9 cellular contexts compared by ENCODE assay signal in the genomic region with DNA sequence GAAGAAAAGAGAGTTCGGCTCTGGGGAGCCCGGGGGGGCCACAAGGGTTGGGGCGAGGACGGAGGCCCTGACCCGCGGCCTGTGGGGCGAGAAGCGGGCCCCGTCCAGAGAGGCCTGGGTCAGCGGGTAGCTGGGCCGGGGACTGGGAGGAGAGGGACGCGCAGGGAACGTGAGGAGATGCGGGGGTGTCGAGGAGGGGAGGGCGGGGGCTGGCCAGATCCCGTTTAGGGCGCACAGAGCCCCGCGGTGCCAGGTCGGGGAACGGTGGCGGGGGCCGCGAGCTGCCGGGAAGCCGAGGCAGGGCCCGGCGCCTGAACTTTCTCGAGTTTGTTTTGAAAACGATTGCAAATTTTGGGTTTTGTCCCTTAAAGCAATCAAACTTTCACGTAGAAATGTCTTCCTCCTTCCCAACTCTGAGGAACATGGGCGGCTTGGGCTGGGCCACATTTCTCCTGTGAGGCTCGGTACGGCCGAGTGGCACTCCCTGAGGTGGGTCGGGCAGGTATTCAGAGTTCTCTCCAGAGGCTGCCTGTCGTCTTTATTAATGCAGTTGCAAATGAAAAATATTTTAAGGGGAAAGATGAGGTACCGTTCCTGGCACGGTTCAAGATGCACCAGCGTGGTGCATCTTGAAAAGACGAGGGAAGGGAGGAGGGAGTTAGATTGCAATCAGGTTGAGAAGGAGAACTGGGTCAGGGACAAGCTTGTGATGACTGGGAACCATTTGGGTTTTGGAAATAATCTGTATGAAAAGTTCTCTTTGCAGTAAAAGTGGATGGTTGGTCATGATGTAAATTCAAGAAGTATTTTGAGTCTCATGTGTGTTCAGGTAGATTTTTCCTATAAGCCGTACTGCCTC. TPM values are rescaled to one million over a fixed set of nuclear protein-coding genes. Genes with fewer than 3 reads are reported as not detected.
A peak's percentile ranks its signal among the peaks of the same experiment; 100 is the strongest.
DNase-seq lines count a peak whose midpoint lies in the region; ATAC-seq, FAIRE-seq and TF ChIP-seq lines count a peak whose summit lies in the region.
"Had no signal": no experiment of that assay in that cellular context is flagged by ENCODE, and none has a peak within 500 bp of the region (broad histone marks: within the 10 kb centered on the region; RNA-seq: fewer than 3 reads in every experiment).

No MANE protein-coding gene starts in this region.

- intact Hi-C loops in left colon (cut with DNase I, micrococcal nuclease): no loop called here

- no peak for FAIRE-seq in bronchial epithelial cell (lab: Jason Lieb, UNC)
- FAIRE-seq: frontal cortex had no signal

- POLR2A ChIA-PET in RWPE1 (lab: Yijun Ruan, JAX; ENCODE audit: low non-redundant PET): interaction anchor here (0.9 kb wide), 1 partner anchor 8 kb away, joined by 4 read pairs; no protein-coding TSS in a partner anchor

- CTCF ChIA-PET in RWPE1 (lab: Yijun Ruan, JAX): interaction anchor here (0.6 kb wide), 1 partner anchor 27 kb away, joined by 3 read pairs; no protein-coding TSS in a partner anchor

- H3K4me3 ChIP-seq in bronchial epithelial cell (ENCODE audit: low read depth, low read length): peak overlapping the region; percentile 93

- TF ChIP-seq CTCF in 22Rv1 (IDR thresholded peaks at IDR 0.05) (no peak), RWPE1 (conservative IDR thresholded peaks at IDR 0.05; ENCODE audit: low read depth) (no peak), bronchial epithelial cell (IDR thresholded peaks at IDR 0.05; ENCODE audit: insufficient read depth, low read length, severe bottlenecking) (no peak)

- ATAC-seq in GM18498 (IDR thresholded peaks at IDR 0.05; ENCODE audit: unreplicated experiment): peak; percentile 13
- ATAC-seq in left colon: peak; percentile 70

- no peaks in the 10 kb centered on the region for H3K27me3 ChIP-seq in bronchial epithelial cell (ENCODE audit: control insufficient read depth, insufficient read depth, low read length)

- DNase-seq in RWPE1 (ENCODE audit: low spot score) (peak; percentile 57), bronchial epithelial cell (ENCODE audit: low read depth) (no peak), left colon (peak in 1 of 2 donors; percentile 46), globus pallidus (ENCODE audit: low spot score) (no peak), SHP77 treated with DMSO at 0.1 percent for 48 hours (lab: John Stamatoyannopoulos, UW) (no peak)
- DNase-seq in stimulated activated CD4-positive, alpha-beta T cell treated with anti-CD3 and anti-CD28 coated beads, Interleukin-2, amount 100 ng/mL, for 48 hours: peak; percentile 10 to 18

- H3K36me3 ChIP-seq in bronchial epithelial cell (ENCODE audit: control insufficient read depth, insufficient read depth, low read length): no peaks in the 10 kb centered on the region

- H3K27ac ChIP-seq in 22Rv1 (peak overlapping the region; percentile 38; the same call in 1 of the 2 replicates), RWPE1 (peak overlapping the region; percentile 71)

RNA-seq across cellular contexts. Expression of a gene that starts 1.0 kb away (rescaled TPM):
- 20.8 and 29.2 TPM in 2 replicates for total RNA-seq in bronchial epithelial cell
- total RNA-seq in left colon: 10 to 100 TPM; 11.9 to 12.5 TPM

Comparison
In these comparisons a context has a peak if more than half of its experiments do, and no peak if none do; other contexts are left out.
1. DNase-seq: peak in RWPE1 (single experiment) and stimulated activated CD4-positive, alpha-beta T cell treated with anti-CD3 and anti-CD28 coated beads, Interleukin-2, amount 100 ng/mL, for 48 hours (2 of 2); none in bronchial epithelial cell (single experiment), globus pallidus (single experiment) and SHP77 treated with DMSO at 0.1 percent for 48 hours (single experiment).